Comparison of ENCODE assay signal across 8 cellular contexts in genomic region chr19:48123907-48124675, GRCh38. TPM values are rescaled to one million over a fixed set of nuclear protein-coding genes. Genes with fewer than 3 reads are reported as not detected.
A peak's percentile ranks its signal among the peaks of the same experiment; 100 is the strongest.
DNase-seq lines count a peak whose midpoint lies in the region; ATAC-seq, FAIRE-seq and TF ChIP-seq lines count a peak whose summit lies in the region.

No MANE protein-coding gene starts in this region.

- H4K91ac ChIP-seq in mesenchymal stem cell (ENCODE audit: low read length): no peak overlapping the region

- peak; percentile 76 for DNase-seq in A172 (ENCODE audit: low spot score)
- peak; percentile 85 to 88 for DNase-seq in HAP-1 (ENCODE audit: low spot score in 2 of 2)
- peak; percentile 81 for DNase-seq in astrocyte of the spinal cord (ENCODE audit: low read depth, low spot score)
- DNase-seq in mesenchymal stem cell: no peak
- DNase-seq in NCI-H1694 treated with DMSO at 0.1 percent for 48 hours (lab: John Stamatoyannopoulos, UW): no peak
- DNase-seq in erythroblast (lab: John Stamatoyannopoulos, UW): no peak
- DNase-seq in spleen: no peak
- no peak for DNase-seq in pancreas

- ATAC-seq in pancreas: no peak

- no peak for TF ChIP-seq POLR2A in erythroblast (IDR thresholded peaks at IDR 0.05; ENCODE audit: low read length)
- no peak for TF ChIP-seq POLR2A in spleen (IDR thresholded peaks at IDR 0.05)

- H3K4ac ChIP-seq in mesenchymal stem cell (ENCODE audit: low read depth in 1 of 2, low read length in 2 of 2): no peak overlapping the region

- H3K18ac ChIP-seq in mesenchymal stem cell (ENCODE audit: low read depth in 1 of 2, low read length in 2 of 2): no peak overlapping the region

- TF ChIP-seq CTCF in astrocyte of the spinal cord (IDR thresholded peaks at IDR 0.05; ENCODE audit: low read depth, low read length) (peak; percentile 33), spleen (IDR thresholded peaks at IDR 0.05 in 8 of 11, conservative IDR thresholded peaks at IDR 0.05 in 3 of 11) (no peak), pancreas (IDR thresholded peaks at IDR 0.05) (no peak)

- in situ Hi-C loops in HAP-1 (cut with MboI; ENCODE audit: low sequenced_read_pairs) (no loop called here), astrocyte of the spinal cord (cut with HindIII; ENCODE audit: low sequenced_read_pairs) (no loop called here)

- H2BK15ac ChIP-seq in mesenchymal stem cell (ENCODE audit: low read depth, poor library complexity, severe bottlenecking): no peak overlapping the region

- no peak overlapping the region for H2BK5ac ChIP-seq in mesenchymal stem cell (ENCODE audit: low read depth, low read length, poor library complexity, severe bottlenecking)

- H3K23ac ChIP-seq in mesenchymal stem cell (ENCODE audit: low read length in 2 of 2): no peak overlapping the region

- H3K27ac ChIP-seq in mesenchymal stem cell (ENCODE audit: low read length, poor library complexity, severe bottlenecking): no peak overlapping the region
- H3K27ac ChIP-seq in spleen: no peak overlapping the region
- H3K27ac ChIP-seq in pancreas: no peak overlapping the region

- no peak for FAIRE-seq in pancreas (lab: Jason Lieb, UNC)

- no peak overlapping the region for H2AFZ ChIP-seq in mesenchymal stem cell (ENCODE audit: low read depth, low read length)

- H3K4me1 ChIP-seq in HAP-1 (peaks cover 6% of the 10 kb centered on the region), mesenchymal stem cell (ENCODE audit: control insufficient read depth, insufficient read depth, low read depth, low read length) (peaks cover 4% of the 10 kb centered on the region), spleen (peaks cover 0 to 23% (median 15%) of the 10 kb centered on the region in 6 donors), pancreas (no peaks in the 10 kb centered on the region)

- peak overlapping the region; percentile 21 for H3K9ac ChIP-seq in mesenchymal stem cell (ENCODE audit: low read length)

- peaks cover 65% of the 10 kb centered on the region for H3K36me3 ChIP-seq in HAP-1 (replicated peaks)
- peaks cover 23 to 45% of the 10 kb centered on the region in 2 experiments for H3K36me3 ChIP-seq in mesenchymal stem cell (ENCODE audit: control insufficient read depth in 1 of 2, insufficient read depth in 2 of 2, low read depth in 1 of 2, low read length in 2 of 2)
- H3K36me3 ChIP-seq in spleen: peaks cover 0 to 100% (median 32%) of the 10 kb centered on the region in 6 donors
- H3K36me3 ChIP-seq in pancreas: peaks cover 0 to 20% (median 0%) of the 10 kb centered on the region in 3 donors

- H3K79me1 ChIP-seq in mesenchymal stem cell (replicated peaks; ENCODE audit: low read length, poor library complexity, severe bottlenecking): no peaks in the 10 kb centered on the region

- 79% methylated on average over 11 of the region's 12 CpGs for WGBS in mesenchymal stem cell
- 81 to 84% (median 82%) methylated on average over 12 of the region's 12 CpGs for whole genome bisulfite sequencing in spleen, 5 donors
- 78 to 83% methylated on average over 12 of the region's 12 CpGs for WGBS in pancreas, 2 donors

- intact Hi-C loops in spleen (cut with DNase I; ENCODE audit: low total_unique reads): no loop called here
- intact Hi-C loops in pancreas (cut with DNase I): no loop called here

- H2BK12ac ChIP-seq in mesenchymal stem cell (ENCODE audit: low read length in 2 of 2): no peak overlapping the region

- H2BK120ac ChIP-seq in mesenchymal stem cell (ENCODE audit: low read depth, low read length): no peak overlapping the region

- no peak overlapping the region for H2AK5ac ChIP-seq in mesenchymal stem cell (ENCODE audit: low read length, severe bottlenecking)

- H3K4me2 ChIP-seq in mesenchymal stem cell (ENCODE audit: low read length, poor library complexity, severe bottlenecking): no peak overlapping the region

- no peak overlapping the region for H4K8ac ChIP-seq in mesenchymal stem cell (ENCODE audit: low read length)

- H3K27me3 ChIP-seq in HAP-1 (ENCODE audit: low read depth) (no peaks in the 10 kb centered on the region), mesenchymal stem cell (ENCODE audit: control insufficient read depth in 1 of 2, insufficient read depth in 1 of 2, low read length in 2 of 2) (no peaks in the 10 kb centered on the region), spleen (replicated peaks in 1 of 7) (no peaks in the 10 kb centered on the region), pancreas (no peaks in the 10 kb centered on the region)

- peak overlapping the region in 1 of 2 experiments; percentile 11 for H3K14ac ChIP-seq in mesenchymal stem cell (ENCODE audit: low read length in 2 of 2)

- H3K9me3 ChIP-seq in HAP-1 (no peaks in the 10 kb centered on the region), mesenchymal stem cell (ENCODE audit: control insufficient read depth, low read length) (no peaks in the 10 kb centered on the region), spleen (peaks cover 0 to 12% (median 0%) of the 10 kb centered on the region in 8 donors), pancreas (no peaks in the 10 kb centered on the region)

- H3K4me3 ChIP-seq in HAP-1 (no peak overlapping the region), astrocyte of the spinal cord (ENCODE audit: low read depth, low read length) (no peak overlapping the region), mesenchymal stem cell (ENCODE audit: insufficient read depth in 1 of 2, low read depth in 1 of 2, low read length in 2 of 2) (no peak overlapping the region), spleen (no peak overlapping the region), pancreas (no peak overlapping the region)

RNA-seq across cellular contexts. Expression of gene PLA2G4C, which starts 13.5 kb away (rescaled TPM):
- 8.0 and 8.4 TPM in 2 replicates for total RNA-seq in A172 (2014; rRNA removed; shearing (Covaris generic))
- 2.5 TPM for polyA plus RNA-seq in mesenchymal stem cell (2013, experiment 1 of 2)
- 2.8 TPM for polyA plus RNA-seq in mesenchymal stem cell (2013, experiment 2 of 2)
- total RNA-seq in spleen: 10 to 100 TPM; 17.0 to 62.5 (median 27.7) TPM
- polyA plus RNA-seq in spleen: 10 to 100 TPM; 20.4 to 55.0 (median 51.5) TPM
- total RNA-seq in pancreas: 10 to 100 TPM in 3 of 6 donors, 1 to 10 TPM in 3; 2.9 to 13.6 (median 9.0) TPM
- polyA plus RNA-seq in pancreas: 10 to 100 TPM; 14.9 to 21.7 TPM

RNA-seq across cellular contexts. Expression of gene LIG1, which starts 46.1 kb away (rescaled TPM):
- 30.1 and 35.7 TPM in 2 replicates for total RNA-seq in A172 (2014; rRNA removed; shearing (Covaris generic))
- polyA plus RNA-seq in mesenchymal stem cell (2013, experiment 1 of 2): 8.7 TPM
- 8.4 TPM for polyA plus RNA-seq in mesenchymal stem cell (2013, experiment 2 of 2)
- total RNA-seq in spleen (10 to 100 TPM; 26.5 to 44.7 (median 33.5) TPM), pancreas (10 to 100 TPM; 10.1 to 23.5 (median 17.0) TPM)
- polyA plus RNA-seq in spleen (10 to 100 TPM; 44.1 to 68.4 (median 49.1) TPM), pancreas (10 to 100 TPM; 42.1 to 78.8 TPM)

RNA-seq across cellular contexts. Expression of gene ZSWIM9, which starts 46.4 kb away (rescaled TPM):
- total RNA-seq in A172 (2014; rRNA removed; shearing (Covaris generic)): 0.03 and 0.50 TPM in 2 replicates
- polyA plus RNA-seq in mesenchymal stem cell (2013, experiment 1 of 2): 2.1 TPM
- polyA plus RNA-seq in mesenchymal stem cell (2013, experiment 2 of 2): 2.1 TPM
- total RNA-seq in spleen: 1 to 10 TPM; 1.3 to 9.3 (median 5.2) TPM
- 1 to 10 TPM; 1.6 to 4.3 (median 2.0) TPM for polyA plus RNA-seq in spleen
- 1 to 10 TPM; 2.8 to 5.9 (median 4.0) TPM for total RNA-seq in pancreas
- 1 to 10 TPM; 3.1 to 4.3 TPM for polyA plus RNA-seq in pancreas

Comparison
In these comparisons a context has a peak if more than half of its experiments do, and no peak if none do; other contexts are left out.
1. DNase-seq: peak in A172 (single experiment), HAP-1 (2 of 2) and astrocyte of the spinal cord (single experiment); none in mesenchymal stem cell (single experiment), NCI-H1694 treated with DMSO at 0.1 percent for 48 hours (single experiment), erythroblast (0 of 2), spleen (single experiment) and pancreas (0 of 6).